30 cellular contexts compared by ENCODE assay signal in the genomic region with DNA sequence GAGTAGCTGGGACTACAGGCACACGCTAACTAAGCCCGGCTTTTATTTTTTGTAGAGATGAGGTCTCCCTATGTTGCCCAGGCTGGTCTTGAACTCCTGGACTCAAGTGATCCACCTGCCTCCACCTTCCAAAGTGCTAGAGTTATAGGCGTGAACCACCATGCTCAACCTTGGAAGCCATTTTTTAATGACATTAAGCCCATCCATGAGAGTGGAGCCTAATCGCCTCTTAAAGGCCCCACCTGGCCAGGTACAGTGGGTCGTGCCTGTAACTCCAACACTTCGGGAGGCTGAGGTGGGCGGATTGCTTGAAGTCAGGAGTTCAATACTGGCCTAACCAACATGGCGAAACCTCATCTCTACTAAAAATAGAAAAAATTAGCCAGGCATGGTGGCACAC. TPM values are rescaled to one million over a fixed set of nuclear protein-coding genes. Genes with fewer than 3 reads are reported as not detected.
"Had no signal": no experiment of that assay in that cellular context is flagged by ENCODE, and none has a peak within 500 bp of the region (broad histone marks: within the 10 kb centered on the region; RNA-seq: fewer than 3 reads in every experiment).

No MANE protein-coding gene starts in this region.

- H3K27ac Mint-ChIP-seq: activated CD4-positive, alpha-beta memory T cell treated with anti-CD3 and anti-CD28 coated beads for 36 hours; activated CD4-positive, alpha-beta T cell treated with anti-CD3 and anti-CD28 coated beads for 36 hours; activated CD4-positive, alpha-beta T cell treated with anti-CD3 and anti-CD28 coated beads, Interleukin-2, amount 10 ng/mL, durations not matched to agents 24 days and 14 days; activated CD8-positive, alpha-beta T cell treated with anti-CD3 and anti-CD28 coated beads, Interleukin-2, amount 10 ng/mL, durations not matched to agents 7 days and 5 days; activated naive CD4-positive, alpha-beta T cell treated with anti-CD3 and anti-CD28 coated beads, Interleukin-2, amount 10 ng/mL, durations not matched to agents 7 days and 5 days; activated naive CD4-positive, alpha-beta T cell treated with anti-CD3 and anti-CD28 coated beads, Interleukin-2, amount 50 U/mL, for 72 hours; activated naive CD8-positive, alpha-beta T cell treated with anti-CD3 and anti-CD28 coated beads, Interleukin-2, amount 10 ng/mL, durations not matched to agents 7 days and 5 days; activated T-cell treated with anti-CD3 and anti-CD28 coated beads, Interleukin-2, amount 50 U/mL, for 24 hours; activated T-helper 17 cell treated with anti-CD3 and anti-CD28 coated beads, Interleukin-2, amount 50 U/mL, for 72 hours; brain; dendritic cell treated with granulocyte-macrophage colony-stimulating factor and Interleukin-4, amounts not matched to agents 40 ng/mL and 50 ng/mL, for 4 days; effector memory CD8-positive, alpha-beta T cell had no signal

- H3K27me3 Mint-ChIP-seq: central memory CD8-positive, alpha-beta T cell; dendritic cell treated with granulocyte-macrophage colony-stimulating factor and Interleukin-4, amounts not matched to agents 40 ng/mL and 50 ng/mL, for 4 days had no signal

- H3K4me1 Mint-ChIP-seq: activated CD4-positive, alpha-beta T cell treated with anti-CD3 and anti-CD28 coated beads for 36 hours; activated CD4-positive, alpha-beta T cell treated with anti-CD3 and anti-CD28 coated beads, Interleukin-2, amount 10 ng/mL, durations not matched to agents 24 days and 14 days; activated naive CD4-positive, alpha-beta T cell treated with anti-CD3 and anti-CD28 coated beads, Interleukin-2, amount 10 ng/mL, durations not matched to agents 7 days and 5 days; activated naive CD8-positive, alpha-beta T cell treated with anti-CD3 and anti-CD28 coated beads, Interleukin-2, amount 10 ng/mL, durations not matched to agents 7 days and 5 days; activated T-helper 17 cell treated with anti-CD3 and anti-CD28 coated beads, Interleukin-2, amount 50 U/mL, for 72 hours; brain had no signal

- ATAC-seq: activated CD4-positive, alpha-beta T cell treated with anti-CD3 and anti-CD28 coated beads for 36 hours; activated CD8-positive, alpha-beta T cell treated with anti-CD3 and anti-CD28 coated beads, Interleukin-2, amount 10 ng/mL, durations not matched to agents 7 days and 5 days; activated naive CD4-positive, alpha-beta T cell treated with anti-CD3 and anti-CD28 coated beads, Interleukin-2, amount 50 U/mL, for 72 hours; activated T-helper 17 cell treated with anti-CD3 and anti-CD28 coated beads, Interleukin-2, amount 50 U/mL, for 72 hours; gastroesophageal sphincter had no signal

- H3K4me3 Mint-ChIP-seq: activated CD4-positive, alpha-beta memory T cell treated with anti-CD3 and anti-CD28 coated beads for 36 hours; activated CD4-positive, alpha-beta T cell treated with anti-CD3 and anti-CD28 coated beads for 36 hours; activated CD4-positive, alpha-beta T cell treated with anti-CD3 and anti-CD28 coated beads, Interleukin-2, amount 10 ng/mL, durations not matched to agents 24 days and 14 days; activated CD8-positive, alpha-beta T cell treated with anti-CD3 and anti-CD28 coated beads, Interleukin-2, amount 10 ng/mL, durations not matched to agents 7 days and 5 days; activated naive CD4-positive, alpha-beta T cell treated with anti-CD3 and anti-CD28 coated beads, Interleukin-2, amount 10 ng/mL, durations not matched to agents 7 days and 5 days; activated naive CD8-positive, alpha-beta T cell treated with anti-CD3 and anti-CD28 coated beads, Interleukin-2, amount 10 ng/mL, durations not matched to agents 7 days and 5 days; activated T-cell treated with anti-CD3 and anti-CD28 coated beads, Interleukin-2, amount 50 U/mL, for 24 hours; activated T-helper 17 cell treated with anti-CD3 and anti-CD28 coated beads, Interleukin-2, amount 50 U/mL, for 72 hours; brain; central memory CD8-positive, alpha-beta T cell; dendritic cell treated with granulocyte-macrophage colony-stimulating factor and Interleukin-4, amounts not matched to agents 40 ng/mL and 50 ng/mL, for 4 days; effector memory CD8-positive, alpha-beta T cell had no signal

- DNase-seq: activated CD4-positive, alpha-beta memory T cell treated with anti-CD3 and anti-CD28 coated beads for 36 hours; activated CD4-positive, alpha-beta T cell treated with anti-CD3 and anti-CD28 coated beads for 36 hours; activated CD4-positive, alpha-beta T cell treated with anti-CD3 and anti-CD28 coated beads, Interleukin-2, amount 10 ng/mL, durations not matched to agents 24 days and 14 days; activated CD4-positive, CD25-positive, alpha-beta regulatory T cell; activated CD4-positive, CD25-positive, alpha-beta regulatory T cell treated with anti-CD3 and anti-CD28 coated beads, Interleukin-2, amount 50 U/mL, for 72 hours; activated CD8-positive, alpha-beta T cell treated with anti-CD3 and anti-CD28 coated beads, Interleukin-2, amount 10 ng/mL, durations not matched to agents 7 days and 5 days; activated gamma-delta T cell; activated naive CD4-positive, alpha-beta T cell; activated naive CD4-positive, alpha-beta T cell treated with anti-CD3 and anti-CD28 coated beads, Interleukin-2, amount 10 ng/mL, durations not matched to agents 7 days and 5 days; activated naive CD8-positive, alpha-beta T cell treated with anti-CD3 and anti-CD28 coated beads, Interleukin-2, amount 10 ng/mL, durations not matched to agents 7 days and 5 days; activated T-cell treated with anti-CD3 and anti-CD28 coated beads for 4 hours; activated T-cell treated with anti-CD3 and anti-CD28 coated beads, Interleukin-2, amount 50 U/mL, for 24 hours; dorsolateral prefrontal cortex; effector CD4-positive, alpha-beta T cell; effector memory CD8-positive, alpha-beta T cell; esophagus squamous epithelium; foreskin melanocyte; T-helper 2 cell had no signal

- H3K9me3 Mint-ChIP-seq: activated CD4-positive, alpha-beta memory T cell treated with anti-CD3 and anti-CD28 coated beads for 36 hours; activated CD4-positive, alpha-beta T cell treated with anti-CD3 and anti-CD28 coated beads, Interleukin-2, amount 10 ng/mL, durations not matched to agents 24 days and 14 days; activated naive CD4-positive, alpha-beta T cell treated with anti-CD3 and anti-CD28 coated beads, Interleukin-2, amount 10 ng/mL, durations not matched to agents 7 days and 5 days; activated naive CD4-positive, alpha-beta T cell treated with anti-CD3 and anti-CD28 coated beads, Interleukin-2, amount 50 U/mL, for 72 hours; activated naive CD8-positive, alpha-beta T cell treated with anti-CD3 and anti-CD28 coated beads, Interleukin-2, amount 10 ng/mL, durations not matched to agents 7 days and 5 days; activated T-cell treated with anti-CD3 and anti-CD28 coated beads, Interleukin-2, amount 50 U/mL, for 24 hours; activated T-helper 17 cell treated with anti-CD3 and anti-CD28 coated beads, Interleukin-2, amount 50 U/mL, for 72 hours; brain; central memory CD8-positive, alpha-beta T cell; dendritic cell treated with granulocyte-macrophage colony-stimulating factor and Interleukin-4, amounts not matched to agents 40 ng/mL and 50 ng/mL, for 4 days; effector memory CD8-positive, alpha-beta T cell had no signal

- H3K36me3 Mint-ChIP-seq: activated CD4-positive, alpha-beta memory T cell treated with anti-CD3 and anti-CD28 coated beads for 36 hours; activated naive CD4-positive, alpha-beta T cell treated with anti-CD3 and anti-CD28 coated beads, Interleukin-2, amount 10 ng/mL, durations not matched to agents 7 days and 5 days; activated naive CD4-positive, alpha-beta T cell treated with anti-CD3 and anti-CD28 coated beads, Interleukin-2, amount 50 U/mL, for 72 hours; activated naive CD8-positive, alpha-beta T cell treated with anti-CD3 and anti-CD28 coated beads, Interleukin-2, amount 10 ng/mL, durations not matched to agents 7 days and 5 days; brain had no signal

RNA-seq across cellular contexts. Expression of a gene that starts 41.6 kb away (rescaled TPM):
- total RNA-seq: activated CD4-positive, alpha-beta T cell treated with anti-CD3 and anti-CD28 coated beads, Interleukin-2, amount 10 ng/mL, durations not matched to agents 24 days and 14 days; cardiac muscle cell; endothelial cell of umbilical vein; fibroblast of lung; fibroblast of villous mesenchyme; glomerular endothelial cell; T-helper 1 cell treated with Interleukin-12 subunit alpha and Interleukin-12 subunit beta and Interleukin-4 antibody, amounts not matched to agents 30 ng/mL and 1 ng/mL, for 36 hours had no signal
